In genomic region chr5:60960591-60960990, GRCh38 we compare ENCODE assay signal across 1 cellular context.
TF ChIP-seq lines count a peak whose summit lies in the region.

No MANE protein-coding gene starts in this region.

TF ChIP-seq in liver, 16 proteins besides CTCF, POLR2A, EP300 and RAD21 (continued from another document):
- TF ChIP-seq, protein P1, sequence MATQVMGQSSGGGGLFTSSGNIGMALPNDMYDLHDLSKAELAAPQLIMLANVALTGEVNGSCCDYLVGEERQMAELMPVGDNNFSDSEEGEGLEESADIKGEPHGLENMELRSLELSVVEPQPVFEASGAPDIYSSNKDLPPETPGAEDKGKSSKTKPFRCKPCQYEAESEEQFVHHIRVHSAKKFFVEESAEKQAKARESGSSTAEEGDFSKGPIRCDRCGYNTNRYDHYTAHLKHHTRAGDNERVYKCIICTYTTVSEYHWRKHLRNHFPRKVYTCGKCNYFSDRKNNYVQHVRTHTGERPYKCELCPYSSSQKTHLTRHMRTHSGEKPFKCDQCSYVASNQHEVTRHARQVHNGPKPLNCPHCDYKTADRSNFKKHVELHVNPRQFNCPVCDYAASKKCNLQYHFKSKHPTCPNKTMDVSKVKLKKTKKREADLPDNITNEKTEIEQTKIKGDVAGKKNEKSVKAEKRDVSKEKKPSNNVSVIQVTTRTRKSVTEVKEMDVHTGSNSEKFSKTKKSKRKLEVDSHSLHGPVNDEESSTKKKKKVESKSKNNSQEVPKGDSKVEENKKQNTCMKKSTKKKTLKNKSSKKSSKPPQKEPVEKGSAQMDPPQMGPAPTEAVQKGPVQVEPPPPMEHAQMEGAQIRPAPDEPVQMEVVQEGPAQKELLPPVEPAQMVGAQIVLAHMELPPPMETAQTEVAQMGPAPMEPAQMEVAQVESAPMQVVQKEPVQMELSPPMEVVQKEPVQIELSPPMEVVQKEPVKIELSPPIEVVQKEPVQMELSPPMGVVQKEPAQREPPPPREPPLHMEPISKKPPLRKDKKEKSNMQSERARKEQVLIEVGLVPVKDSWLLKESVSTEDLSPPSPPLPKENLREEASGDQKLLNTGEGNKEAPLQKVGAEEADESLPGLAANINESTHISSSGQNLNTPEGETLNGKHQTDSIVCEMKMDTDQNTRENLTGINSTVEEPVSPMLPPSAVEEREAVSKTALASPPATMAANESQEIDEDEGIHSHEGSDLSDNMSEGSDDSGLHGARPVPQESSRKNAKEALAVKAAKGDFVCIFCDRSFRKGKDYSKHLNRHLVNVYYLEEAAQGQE (IDR thresholded peaks at IDR 0.05) = no peak
- TF ChIP-seq NR2F2 (IDR thresholded peaks at IDR 0.05) (no peak), EGR1 (IDR thresholded peaks at IDR 0.05; ENCODE audit: low read depth in 2 of 2) (no peak), ZBTB33 (IDR thresholded peaks at IDR 0.05) (no peak)
